In the genomic region with DNA sequence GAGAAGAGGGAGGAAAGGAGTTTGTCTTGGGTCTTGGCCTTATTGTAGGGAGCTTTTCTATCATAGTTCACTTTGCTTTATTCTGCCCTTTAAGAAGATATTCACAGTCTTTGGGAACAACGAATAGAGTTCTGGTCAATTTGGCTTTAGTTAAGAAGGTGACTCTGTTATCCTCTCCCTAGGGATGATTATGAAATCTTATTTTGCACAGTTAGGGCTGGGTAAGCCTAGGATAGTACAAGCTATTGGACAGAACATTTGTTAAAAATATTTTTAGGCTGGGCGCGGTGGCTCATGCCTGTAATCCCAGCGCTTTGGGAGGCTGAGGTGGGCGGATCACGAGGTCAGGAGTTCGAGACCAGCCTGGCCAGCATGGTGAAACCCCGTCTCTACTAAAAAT, we compare ENCODE assay signal across 8 cellular contexts.
DNase-seq lines count a peak whose midpoint lies in the region; ATAC-seq and TF ChIP-seq lines count a peak whose summit lies in the region.
"Not testable (repeated sequence)": the region's sequence is repeated elsewhere in the genome, so short reads cannot be mapped to it uniquely, and the experiment has no call there.

No MANE protein-coding gene starts in this region.

- H3K4me1 ChIP-seq in esophagus muscularis mucosa = peaks cover 31 to 55% (median 54%) of the 10 kb centered on the region in 4 donors
- not testable (repeated sequence) for H3K4me1 ChIP-seq in right cardiac atrium (ENCODE audit: control insufficient read depth, insufficient read depth, low read length)

- peaks cover 51% of the 10 kb centered on the region for H3K4me1 Mint-ChIP-seq in CD4-positive, alpha-beta T cell (ENCODE audit: low read depth)
- H3K4me1 Mint-ChIP-seq in T-helper 17 cell (peaks cover 41% of the 10 kb centered on the region), nephron progenitor cell (peaks cover 35% of the 10 kb centered on the region)
- H3K4me1 Mint-ChIP-seq in stimulated activated memory B cell treated with anti-CD40 and anti-IgM and Interleukin-4, amounts not matched to agents 10 μg/mL and 1 μg/mL and 100 μg/mL, for 72 hours = peaks cover 58% of the 10 kb centered on the region

- H3K4me3 ChIP-seq in NB4 (ENCODE audit: low read depth, low read length); esophagus muscularis mucosa; right cardiac atrium (ENCODE audit: low read length): not testable (repeated sequence)

- TF ChIP-seq POLR2A in NB4 (IDR thresholded peaks at IDR 0.05; ENCODE audit: extremely low read depth, insufficient read length); esophagus muscularis mucosa (IDR thresholded peaks at IDR 0.05; ENCODE audit: low read depth): not testable (repeated sequence)

- not testable (repeated sequence) for DNase-seq in CD4-positive, alpha-beta T cell; T-helper 17 cell; esophagus muscularis mucosa (ENCODE audit: extremely low spot score); right cardiac atrium; nephron progenitor cell
- DNase-seq in NB4 (ENCODE audit: low read depth) = peak; percentile 33
- DNase-seq in Right ventricle myocardium superior = peak; percentile 47

- H3K9me3 ChIP-seq in CD4-positive, alpha-beta T cell (ENCODE audit: control insufficient read depth, low read length); T-helper 17 cell (ENCODE audit: control insufficient read depth, low read length, poor library complexity, severe bottlenecking); esophagus muscularis mucosa; right cardiac atrium (ENCODE audit: control insufficient read depth, low read length): not testable (repeated sequence)

- H3K27ac Mint-ChIP-seq in CD4-positive, alpha-beta T cell = peak overlapping the region; percentile 3
- H3K27ac Mint-ChIP-seq in T-helper 17 cell (peak overlapping the region; percentile 69), nephron progenitor cell (peak overlapping the region; percentile 2)
- H3K27ac Mint-ChIP-seq in stimulated activated memory B cell treated with anti-CD40 and anti-IgM and Interleukin-4, amounts not matched to agents 10 μg/mL and 1 μg/mL and 100 μg/mL, for 72 hours = peak overlapping the region; percentile 67

- H3K4me3 Mint-ChIP-seq in CD4-positive, alpha-beta T cell; T-helper 17 cell; nephron progenitor cell; stimulated activated memory B cell treated with anti-CD40 and anti-IgM and Interleukin-4, amounts not matched to agents 10 μg/mL and 1 μg/mL and 100 μg/mL, for 72 hours: not testable (repeated sequence)

- not testable (repeated sequence) for H3K36me3 Mint-ChIP-seq in CD4-positive, alpha-beta T cell (ENCODE audit: low read depth); T-helper 17 cell (ENCODE audit: low read depth); stimulated activated memory B cell treated with anti-CD40 and anti-IgM and Interleukin-4, amounts not matched to agents 10 μg/mL and 1 μg/mL and 100 μg/mL, for 72 hours
- H3K36me3 Mint-ChIP-seq in nephron progenitor cell (ENCODE audit: low read depth) = peaks cover 11% of the 10 kb centered on the region

- not testable (repeated sequence) for H3K9me3 Mint-ChIP-seq in CD4-positive, alpha-beta T cell; stimulated activated memory B cell treated with anti-CD40 and anti-IgM and Interleukin-4, amounts not matched to agents 10 μg/mL and 1 μg/mL and 100 μg/mL, for 72 hours
- H3K9me3 Mint-ChIP-seq in nephron progenitor cell = peaks cover 24% of the 10 kb centered on the region

- not testable (repeated sequence) for H3K36me3 ChIP-seq in esophagus muscularis mucosa

- POLR2A ChIA-PET in CD4-positive, alpha-beta T cell (lab: Charles Lee) = interaction anchor here (0.6 to 0.7 kb wide), 2 partner anchors 127 to 177 kb away, joined by 3 to 4 read pairs; no protein-coding TSS in a partner anchor

- WGBS in esophagus muscularis mucosa = 75% methylated on average over 8 of the region's 8 CpGs
- WGBS in right cardiac atrium = 82% methylated on average over 7 of the region's 8 CpGs

- not testable (repeated sequence) for H3K27ac ChIP-seq in CD4-positive, alpha-beta T cell (ENCODE audit: low read depth, low read length); right cardiac atrium (ENCODE audit: low read length)
- peak overlapping the region; percentile 41 to 66 (median 52) for H3K27ac ChIP-seq in esophagus muscularis mucosa (replicated peaks in 1 of 4)

- ATAC-seq in CD4-positive, alpha-beta T cell (ENCODE audit: poor library complexity); T-helper 17 cell; stimulated activated memory B cell treated with anti-CD40 and anti-IgM and Interleukin-4, amounts not matched to agents 10 μg/mL and 1 μg/mL and 100 μg/mL, for 72 hours: not testable (repeated sequence)
- peak; percentile 66 for ATAC-seq in Right ventricle myocardium superior (ENCODE audit: poor library complexity)
- peak; percentile 62 to 69 for ATAC-seq in right cardiac atrium

- TF ChIP-seq CTCF in CD4-positive, alpha-beta T cell (IDR thresholded peaks at IDR 0.05); NB4 (IDR thresholded peaks at IDR 0.05; ENCODE audit: low read depth, low read length); esophagus muscularis mucosa (IDR thresholded peaks at IDR 0.05); nephron progenitor cell (IDR thresholded peaks at IDR 0.05): not testable (repeated sequence)

- CTCF ChIA-PET in CD4-positive, alpha-beta T cell (lab: Charles Lee) = not testable (repeated sequence)

- not testable (repeated sequence) for TF ChIP-seq EP300 in esophagus muscularis mucosa (IDR thresholded peaks at IDR 0.05)

- not testable (repeated sequence) for H3K27me3 Mint-ChIP-seq in CD4-positive, alpha-beta T cell; T-helper 17 cell; nephron progenitor cell (ENCODE audit: low read depth, poor library complexity); stimulated activated memory B cell treated with anti-CD40 and anti-IgM and Interleukin-4, amounts not matched to agents 10 μg/mL and 1 μg/mL and 100 μg/mL, for 72 hours

- not testable (repeated sequence) for H3K27me3 ChIP-seq in CD4-positive, alpha-beta T cell (ENCODE audit: control insufficient read depth, insufficient read depth, low read length); esophagus muscularis mucosa; right cardiac atrium (ENCODE audit: control insufficient read depth, insufficient read depth)

- intact Hi-C loops in CD4-positive, alpha-beta T cell (cut with DNase I, micrococcal nuclease); esophagus muscularis mucosa (cut with DNase I); Right ventricle myocardium superior (cut with DNase I); right cardiac atrium (cut with DNase I): not testable (repeated sequence)

Comparison
In these comparisons a context has a peak if more than half of its experiments do, and no peak if none do; other contexts are left out.
1. H3K27ac Mint-ChIP-seq: peak in every context shown above with its lines; median percentile 69 in T-helper 17 cell; 67 in stimulated activated memory B cell treated with anti-CD40 and anti-IgM and Interleukin-4, amounts not matched to agents 10 μg/mL and 1 μg/mL and 100 μg/mL, for 72 hours; 3 in CD4-positive, alpha-beta T cell; 2 in nephron progenitor cell.